Comparison of ENCODE assay signal across 31 cellular contexts in the genomic region with DNA sequence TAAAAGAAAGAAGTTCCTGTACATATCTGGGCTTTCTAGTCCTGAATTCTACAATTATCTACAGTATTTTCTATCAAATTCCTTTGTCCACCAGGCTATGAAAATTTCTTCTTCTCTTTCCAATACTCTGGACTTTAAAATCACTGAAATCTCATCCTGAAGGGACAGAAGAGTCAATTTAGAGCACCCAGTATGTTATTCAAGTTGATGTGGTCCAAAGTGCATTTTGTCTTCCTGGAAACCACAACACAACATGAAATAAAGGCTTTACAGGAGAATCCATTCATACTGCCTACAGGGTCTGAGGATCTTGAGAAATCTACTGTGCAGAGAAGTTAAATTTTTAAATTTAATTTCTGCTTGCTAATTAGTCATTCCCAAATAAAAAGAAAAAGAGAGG.
"Had no signal": no experiment of that assay in that cellular context is flagged by ENCODE, and none has a peak within 500 bp of the region (broad histone marks: within the 10 kb centered on the region; RNA-seq: fewer than 3 reads in every experiment).

No MANE protein-coding gene starts in this region.

- FAIRE-seq: endothelial cell of umbilical vein, pancreas, TTC549, urothelium cell line had no signal

- H3K27ac ChIP-seq: adrenal gland, cardiac muscle cell, heart left ventricle, left lung, lower lobe of right lung, prostate gland, right atrium auricular region, spleen, tibial nerve, VCaP had no signal

- H3K9me3 Mint-ChIP-seq: naive B cell; T-helper 1 cell treated with Interleukin-12 subunit alpha and Interleukin-12 subunit beta and Interleukin-4 antibody, amounts not matched to agents 30 μg/mL and 1 μg/mL, for 36 hours had no signal

- H3K27ac Mint-ChIP-seq: activated naive CD8-positive, alpha-beta T cell treated with anti-CD3 and anti-CD28 coated beads for 36 hours; activated T-helper 1 cell treated with anti-CD3 and anti-CD28 coated beads, Interleukin-12 subunit alpha, Interleukin-12 subunit beta, Interleukin-2, Interleukin-4 antibody, amounts not matched to agents 30 ng/mL and 10 ng/mL and 1 ng/mL, durations not matched to agents 14 hours and 24 hours and 36 hours; naive B cell; nephron progenitor cell; T-helper 1 cell treated with Interleukin-12 subunit alpha and Interleukin-12 subunit beta and Interleukin-4 antibody, amounts not matched to agents 30 μg/mL and 1 μg/mL, for 36 hours had no signal

- H3K27me3 Mint-ChIP-seq: naive B cell had no signal

- ATAC-seq: activated CD4-positive, CD25-positive, alpha-beta regulatory T cell treated with anti-CD3 and anti-CD28 coated beads, Interleukin-2, amount 50 U/mL, for 24 hours; heart left ventricle; left lung; lower lobe of right lung; pancreas had no signal

- H3K4me3 Mint-ChIP-seq: activated naive CD4-positive, alpha-beta T cell treated with anti-CD3 and anti-CD28 coated beads for 36 hours; activated naive CD8-positive, alpha-beta T cell treated with anti-CD3 and anti-CD28 coated beads for 36 hours; activated T-helper 1 cell treated with anti-CD3 and anti-CD28 coated beads, Interleukin-12 subunit alpha, Interleukin-12 subunit beta, Interleukin-2, Interleukin-4 antibody, amounts not matched to agents 30 ng/mL and 10 ng/mL and 1 ng/mL, durations not matched to agents 14 hours and 24 hours and 36 hours; brain; nephron progenitor cell; T-helper 1 cell treated with Interleukin-12 subunit alpha and Interleukin-12 subunit beta and Interleukin-4 antibody, amounts not matched to agents 30 μg/mL and 1 μg/mL, for 36 hours had no signal

- H3K9me3 ChIP-seq: adrenal gland, heart left ventricle, left lung, lower lobe of right lung, pancreas, prostate gland, right atrium auricular region, spleen, tibial nerve had no signal

- H3K36me3 Mint-ChIP-seq: activated naive CD8-positive, alpha-beta T cell treated with anti-CD3 and anti-CD28 coated beads for 36 hours; brain; naive B cell had no signal

- H3K36me3 ChIP-seq: adrenal gland, cardiac muscle cell, heart left ventricle, left lung, lower lobe of right lung, pancreas, prostate gland, right atrium auricular region, spleen, tibial nerve had no signal

- H3K27me3 ChIP-seq: adrenal gland, cardiac muscle cell, heart left ventricle, left lung, pancreas, right atrium auricular region, spleen, tibial nerve had no signal

- H3K4me1 ChIP-seq: prostate gland, spleen had no signal

- H3K4me3 ChIP-seq: adrenal gland, cardiac muscle cell, heart left ventricle, left lung, lower lobe of right lung, pancreas, prostate gland, right atrium auricular region, spleen, tibial nerve had no signal

- DNase-seq: activated CD4-positive, alpha-beta T cell treated with anti-CD3 and anti-CD28 coated beads for 48 hours; activated CD4-positive, alpha-beta T cell treated with anti-CD3 and anti-CD28 coated beads, Interleukin-2, amount 50 U/mL, for 48 hours; activated CD8-positive, alpha-beta memory T cell treated with anti-CD3 and anti-CD28 coated beads for 24 hours; activated effector memory CD4-positive, alpha-beta T cell treated with anti-CD3 and anti-CD28 coated beads, Interleukin-2, amount 50 U/mL, for 16 hours; activated naive CD4-positive, alpha-beta T cell treated with anti-CD3 and anti-CD28 coated beads for 36 hours; activated naive CD8-positive, alpha-beta T cell treated with anti-CD3 and anti-CD28 coated beads for 36 hours; adrenal gland; aorta; heart left ventricle; kidney glomerular epithelial cell; left lung; lower lobe of right lung; naive B cell; nephron progenitor cell; pancreas; spleen; stimulated activated naive CD4-positive, alpha-beta T cell; SW 1271; T-helper 9 cell had no signal
